8 cellular contexts compared by ENCODE assay signal in genomic region chr18:59837586-59837985, GRCh38.
DNase-seq lines count a peak whose midpoint lies in the region; ATAC-seq, FAIRE-seq and TF ChIP-seq lines count a peak whose summit lies in the region.

No MANE protein-coding gene starts in this region.

- no peaks in the 10 kb centered on the region for H3K4me1 ChIP-seq in heart left ventricle

- H3K4me1 Mint-ChIP-seq in activated naive CD4-positive, alpha-beta T cell treated with anti-CD3 and anti-CD28 coated beads, Interleukin-2, amount 10 ng/mL, durations not matched to agents 7 days and 5 days, result no peaks in the 10 kb centered on the region

- H3K4me3 ChIP-seq in GM12864 (ENCODE audit: low read depth, low read length), result no peak overlapping the region
- H3K4me3 ChIP-seq in heart left ventricle, result no peak overlapping the region
- no peak overlapping the region for H3K4me3 ChIP-seq in retinal pigment epithelial cell (ENCODE audit: low read length)

- intact Hi-C loops in heart left ventricle (cut with DNase I) (loop anchor here in 6 of 10 donors (5.0 to 10.0 kb wide), 5 partner anchors 127 to 717 kb away; no protein-coding TSS in a partner anchor), sciatic nerve (cut with DNase I) (no loop called here)

- TF ChIP-seq POLR2A in H54 (IDR thresholded peaks at IDR 0.05; ENCODE audit: low read depth, low read length) (no peak), heart left ventricle (IDR thresholded peaks at IDR 0.05) (no peak)

- FAIRE-seq in H54 (lab: Jason Lieb, UNC), result peak; percentile 68

- no peak overlapping the region for H3K27ac ChIP-seq in RWPE1
- H3K27ac ChIP-seq in heart left ventricle, result no peak overlapping the region

- DNase-seq in GM12864 (ENCODE audit: low read depth), result peak; percentile 65
- DNase-seq in H54 (ENCODE audit: insufficient read length, low spot score), result peak; percentile 16
- peak; percentile 79 for DNase-seq in M059J (ENCODE audit: low read depth)
- peak; percentile 42 for DNase-seq in RWPE1 (ENCODE audit: low spot score)
- DNase-seq in activated naive CD4-positive, alpha-beta T cell treated with anti-CD3 and anti-CD28 coated beads, Interleukin-2, amount 10 ng/mL, durations not matched to agents 7 days and 5 days, result peak; percentile 55
- DNase-seq in heart left ventricle, result peak in 2 of 5 donors; percentile 17 to 20
- DNase-seq in retinal pigment epithelial cell (ENCODE audit: low read depth), result no peak
- DNase-seq in sciatic nerve (ENCODE audit: low spot score), result no peak

- H3K36me3 Mint-ChIP-seq in activated naive CD4-positive, alpha-beta T cell treated with anti-CD3 and anti-CD28 coated beads, Interleukin-2, amount 10 ng/mL, durations not matched to agents 7 days and 5 days, result no peaks in the 10 kb centered on the region

- no peaks in the 10 kb centered on the region for H3K9me3 Mint-ChIP-seq in activated naive CD4-positive, alpha-beta T cell treated with anti-CD3 and anti-CD28 coated beads, Interleukin-2, amount 10 ng/mL, durations not matched to agents 7 days and 5 days

- 18 to 22% (median 20%) methylated on average over 7 of the region's 7 CpGs for WGBS in heart left ventricle, 4 donors

- POLR2A ChIA-PET in RWPE1 (lab: Yijun Ruan, JAX; ENCODE audit: low non-redundant PET), result no interaction called here

- ATAC-seq in heart left ventricle (peak in 2 of 4 donors; percentile 39 to 46), sciatic nerve (no peak)

- no peak overlapping the region for H3K4me3 Mint-ChIP-seq in activated naive CD4-positive, alpha-beta T cell treated with anti-CD3 and anti-CD28 coated beads, Interleukin-2, amount 10 ng/mL, durations not matched to agents 7 days and 5 days

- H3K27me3 Mint-ChIP-seq in activated naive CD4-positive, alpha-beta T cell treated with anti-CD3 and anti-CD28 coated beads, Interleukin-2, amount 10 ng/mL, durations not matched to agents 7 days and 5 days, result peaks cover 12% of the 10 kb centered on the region

- H3K9me3 ChIP-seq in heart left ventricle, result no peaks in the 10 kb centered on the region

- no peaks in the 10 kb centered on the region for H3K36me3 ChIP-seq in heart left ventricle

- peaks cover 0 to 21% (median 0%) of the 10 kb centered on the region in 9 donors for H3K27me3 ChIP-seq in heart left ventricle

- TF ChIP-seq CTCF in GM12864 (IDR thresholded peaks at IDR 0.05; ENCODE audit: low read depth, low read length, missing control alignments) (peak; percentile 85), RWPE1 (conservative IDR thresholded peaks at IDR 0.05; ENCODE audit: low read depth) (peak; percentile 91), heart left ventricle (IDR thresholded peaks at IDR 0.05) (peak; percentile 71 to 90 (median 81)), retinal pigment epithelial cell (conservative IDR thresholded peaks at IDR 0.05; ENCODE audit: low read depth, low read length) (peak; percentile 95)

- H3K27ac Mint-ChIP-seq in activated naive CD4-positive, alpha-beta T cell treated with anti-CD3 and anti-CD28 coated beads, Interleukin-2, amount 10 ng/mL, durations not matched to agents 7 days and 5 days, result no peak overlapping the region

- CTCF ChIA-PET in RWPE1 (lab: Yijun Ruan, JAX), result interaction anchor here (0.6 to 0.7 kb wide), 3 partner anchors 94 to 374 kb away, joined by 3 to 4 read pairs (median 3); no protein-coding TSS in a partner anchor
- CTCF ChIA-PET in activated naive CD4-positive, alpha-beta T cell treated with anti-CD3 and anti-CD28 coated beads, Interleukin-2, amount 10 ng/mL, durations not matched to agents 7 days and 5 days (lab: Charles Lee), result interaction anchor here (0.7 to 2.2 kb wide), 9 partner anchors 10 to 711 kb away, joined by 3 to 6 read pairs (median 5); no protein-coding TSS in a partner anchor

Comparison
In these comparisons a context has a peak if more than half of its experiments do, and no peak if none do; other contexts are left out.
1. DNase-seq: peak in GM12864 (single experiment), H54 (single experiment), M059J (single experiment), RWPE1 (single experiment) and activated naive CD4-positive, alpha-beta T cell treated with anti-CD3 and anti-CD28 coated beads, Interleukin-2, amount 10 ng/mL, durations not matched to agents 7 days and 5 days (single experiment); none in retinal pigment epithelial cell (single experiment) and sciatic nerve (single experiment).
2. Peak in every context shown above with its lines, with median percentiles within 50 percentile points of each other: CTCF ChIP-seq.